22 cellular contexts compared by ENCODE assay signal in genomic region chr12:87120440-87120839, GRCh38.
A peak's percentile ranks its signal among the peaks of the same experiment; 100 is the strongest.
DNase-seq lines count a peak whose midpoint lies in the region; ATAC-seq and TF ChIP-seq lines count a peak whose summit lies in the region.
"Had no signal": no experiment of that assay in that cellular context is flagged by ENCODE, and none has a peak within 500 bp of the region (broad histone marks: within the 10 kb centered on the region; RNA-seq: fewer than 3 reads in every experiment).

No MANE protein-coding gene starts in this region.

- H3K36me3 ChIP-seq in HEK293 (ENCODE audit: control insufficient read depth in 2 of 2, insufficient read depth in 1 of 2, low read length in 2 of 2) = no peaks in the 10 kb centered on the region
- H3K36me3 ChIP-seq: BLaER1 treated with 17β-estradiol and CSF1 and Interleukin-3, amounts not matched to agents 10 nM and 100 nM; brain microvascular endothelial cell; left lung; neural progenitor cell; stomach had no signal

- H3K27ac ChIP-seq in HEK293 (ENCODE audit: extremely low read depth, low read depth, low read length) = no peak overlapping the region
- H3K27ac ChIP-seq: BLaER1 treated with 17β-estradiol and CSF1 and Interleukin-3, amounts not matched to agents 10 nM and 100 nM; brain microvascular endothelial cell; left lung; neural progenitor cell; psoas muscle; stomach had no signal

- no peaks in the 10 kb centered on the region for H3K4me1 ChIP-seq in HEK293 (ENCODE audit: control insufficient read depth, insufficient read depth, low read length)
- H3K4me1 ChIP-seq: BLaER1 treated with 17β-estradiol and CSF1 and Interleukin-3, amounts not matched to agents 10 nM and 100 nM; left lung; neural progenitor cell; psoas muscle; stomach had no signal

- DNase-seq in NCI-H82 (lab: John Stamatoyannopoulos, UW) = peak; percentile 16
- DNase-seq in NCI-H82 treated with DMSO at 0.1 percent for 48 hours (lab: John Stamatoyannopoulos, UW; ENCODE audit: unreplicated experiment) = no peak
- peak; percentile 93 for DNase-seq in NCI-H510A treated with DMSO at 0.1 percent for 48 hours (lab: John Stamatoyannopoulos, UW)
- DNase-seq in left cardiac atrium = no peak
- DNase-seq in NCI-H2227 (lab: John Stamatoyannopoulos, UW; ENCODE audit: unreplicated experiment) = no peak
- no peak for DNase-seq in activated CD4-positive, alpha-beta T cell treated with anti-CD3 and anti-CD28 coated beads, Interleukin-2, amount 50 U/mL, for 1 hour
- DNase-seq: activated CD4-positive, alpha-beta T cell treated with anti-CD3 and anti-CD28 coated beads for 48 hours; brain microvascular endothelial cell; HCEC 1CT; KBM-7; left lung; mucosa of descending colon; NCI-H2107; psoas muscle; stimulated activated CD4-positive, alpha-beta T cell treated with anti-CD3 and anti-CD28 coated beads, Interleukin-4, amount 100 ng/mL, for 24 hours; stomach; T-cell had no signal

- H3K4me3 ChIP-seq in HEK293 (ENCODE audit: low read depth, low read length) = no peak overlapping the region
- H3K4me3 ChIP-seq: BLaER1 treated with 17β-estradiol and CSF1 and Interleukin-3, amounts not matched to agents 10 nM and 100 nM; GM12878; left lung; mucosa of descending colon; neural progenitor cell; psoas muscle; stomach had no signal

- CTCF ChIA-PET in HEK293 (lab: Yijun Ruan, JAX) = no interaction called here

- POLR2A ChIA-PET in HEK293 (lab: Yijun Ruan, JAX) = no interaction called here

- no peak for TF ChIP-seq CTCF in HEK293 (tag by site-specific recombination; IDR thresholded peaks at IDR 0.05)

- ATAC-seq in left cardiac atrium = peak; percentile 80 to 81
- ATAC-seq in GM19455 (IDR thresholded peaks at IDR 0.05; ENCODE audit: unreplicated experiment) = no peak
- ATAC-seq: GM12878, left lung, mucosa of descending colon, psoas muscle, T-cell had no signal

- intact Hi-C loops in left cardiac atrium (cut with DNase I) = no loop called here

- H3K9me3 ChIP-seq in HEK293 (ENCODE audit: control insufficient read depth, insufficient read depth, low read depth, low read length) = no peaks in the 10 kb centered on the region
- H3K9me3 ChIP-seq: mucosa of descending colon, psoas muscle had no signal

TF ChIP-seq in HEK293, 187 proteins besides CTCF, POLR2A, EP300 and RAD21:
- TF ChIP-seq ZNF623 (tag by site-specific recombination; IDR thresholded peaks at IDR 0.05) = no peak
- TF ChIP-seq SETDB1 (IDR thresholded peaks at IDR 0.05; ENCODE audit: insufficient read length, low read length) = peak; percentile 30

Comparison
In these comparisons a context has a peak if more than half of its experiments do, and no peak if none do; other contexts are left out.
1. DNase-seq: peak in NCI-H82 (single experiment) and NCI-H510A treated with DMSO at 0.1 percent for 48 hours (single experiment); none in NCI-H82 treated with DMSO at 0.1 percent for 48 hours (single experiment), left cardiac atrium (single experiment), NCI-H2227 (single experiment) and activated CD4-positive, alpha-beta T cell treated with anti-CD3 and anti-CD28 coated beads, Interleukin-2, amount 50 U/mL, for 1 hour (single experiment).